9 cellular contexts compared by ENCODE assay signal in genomic region chr6:47083586-47084047, GRCh38. TPM values are rescaled to one million over a fixed set of nuclear protein-coding genes. Genes with fewer than 3 reads are reported as not detected.
DNase-seq lines count a peak whose midpoint lies in the region; ATAC-seq and TF ChIP-seq lines count a peak whose summit lies in the region.
"Had no signal": no experiment of that assay in that cellular context is flagged by ENCODE, and none has a peak within 500 bp of the region (broad histone marks: within the 10 kb centered on the region; RNA-seq: fewer than 3 reads in every experiment).

No MANE protein-coding gene starts in this region.

- no peak for TF ChIP-seq CTCF in heart left ventricle (IDR thresholded peaks at IDR 0.05)

- WGBS in heart left ventricle, 4 donors, result 0 to 6% (median 1%) methylated on average over 3 of the region's 3 CpGs

- DNase-seq in H4 (ENCODE audit: low spot score) (peak; percentile 91), SHP77 treated with DMSO at 0.1 percent for 48 hours (lab: John Stamatoyannopoulos, UW) (peak; percentile 91), heart left ventricle (peak; percentile 88 to 95 (median 93)), smooth muscle cell of the brain vasculature (ENCODE audit: low read depth, low spot score) (peak; percentile 64), activated T-cell treated with anti-CD3 and anti-CD28 coated beads for 4 hours (no peak)
- no peak for DNase-seq in stimulated activated CD4-positive, alpha-beta T cell treated with anti-CD3 and anti-CD28 coated beads, Interleukin-2, amount 100 ng/mL, for 48 hours
- DNase-seq: activated B cell treated with CpG ODN at 0.5 μM for 24 hours had no signal

- peak; percentile 96 to 99 (median 98) for ATAC-seq in heart left ventricle
- no peak for ATAC-seq in GM19455 (IDR thresholded peaks at IDR 0.05; ENCODE audit: unreplicated experiment)
- ATAC-seq in GM18520 (IDR thresholded peaks at IDR 0.05; ENCODE audit: unreplicated experiment), result no peak

- TF ChIP-seq POLR2A in heart left ventricle (IDR thresholded peaks at IDR 0.05), result no peak

- intact Hi-C loops in heart left ventricle (cut with DNase I), result no loop called here

- no peaks in the 10 kb centered on the region for H3K36me3 ChIP-seq in heart left ventricle

- H3K27ac ChIP-seq in heart left ventricle, result peak overlapping the region in 11 of 12 donors; percentile 1 to 66 (median 31)

- no peaks in the 10 kb centered on the region for H3K9me3 ChIP-seq in heart left ventricle

- H3K27me3 ChIP-seq in heart left ventricle, result peaks cover 0 to 7% (median 0%) of the 10 kb centered on the region in 9 donors

- peaks cover 0 to 23% (median 18%) of the 10 kb centered on the region in 12 donors for H3K4me1 ChIP-seq in heart left ventricle

- no peak overlapping the region for H3K4me3 ChIP-seq in heart left ventricle

RNA-seq across cellular contexts. Expression of gene ADGRF1, which starts 41.5 kb away (rescaled TPM):
- total RNA-seq in H4 (2014; rRNA removed; shearing (Covaris generic)), result 0.17 TPM in 1 of 2 replicates, not detected in the other
- total RNA-seq in heart left ventricle, result under 1 TPM in 1 of 9 donors, not detected in 8; 0.23 TPM
- not detected for polyA plus RNA-seq in heart left ventricle
- total RNA-seq: activated B cell treated with CpG ODN at 0.5 μM for 24 hours had no signal

Comparison
In these comparisons a context has a peak if more than half of its experiments do, and no peak if none do; other contexts are left out.
1. DNase-seq: peak in H4 (single experiment), SHP77 treated with DMSO at 0.1 percent for 48 hours (single experiment), heart left ventricle (5 of 5) and smooth muscle cell of the brain vasculature (single experiment); none in activated T-cell treated with anti-CD3 and anti-CD28 coated beads for 4 hours (single experiment) and stimulated activated CD4-positive, alpha-beta T cell treated with anti-CD3 and anti-CD28 coated beads, Interleukin-2, amount 100 ng/mL, for 48 hours (0 of 2).
2. ATAC-seq: peak in heart left ventricle (4 of 4); none in GM19455 (single experiment) and GM18520 (single experiment).